8 cellular contexts compared by ENCODE assay signal in the genomic region with DNA sequence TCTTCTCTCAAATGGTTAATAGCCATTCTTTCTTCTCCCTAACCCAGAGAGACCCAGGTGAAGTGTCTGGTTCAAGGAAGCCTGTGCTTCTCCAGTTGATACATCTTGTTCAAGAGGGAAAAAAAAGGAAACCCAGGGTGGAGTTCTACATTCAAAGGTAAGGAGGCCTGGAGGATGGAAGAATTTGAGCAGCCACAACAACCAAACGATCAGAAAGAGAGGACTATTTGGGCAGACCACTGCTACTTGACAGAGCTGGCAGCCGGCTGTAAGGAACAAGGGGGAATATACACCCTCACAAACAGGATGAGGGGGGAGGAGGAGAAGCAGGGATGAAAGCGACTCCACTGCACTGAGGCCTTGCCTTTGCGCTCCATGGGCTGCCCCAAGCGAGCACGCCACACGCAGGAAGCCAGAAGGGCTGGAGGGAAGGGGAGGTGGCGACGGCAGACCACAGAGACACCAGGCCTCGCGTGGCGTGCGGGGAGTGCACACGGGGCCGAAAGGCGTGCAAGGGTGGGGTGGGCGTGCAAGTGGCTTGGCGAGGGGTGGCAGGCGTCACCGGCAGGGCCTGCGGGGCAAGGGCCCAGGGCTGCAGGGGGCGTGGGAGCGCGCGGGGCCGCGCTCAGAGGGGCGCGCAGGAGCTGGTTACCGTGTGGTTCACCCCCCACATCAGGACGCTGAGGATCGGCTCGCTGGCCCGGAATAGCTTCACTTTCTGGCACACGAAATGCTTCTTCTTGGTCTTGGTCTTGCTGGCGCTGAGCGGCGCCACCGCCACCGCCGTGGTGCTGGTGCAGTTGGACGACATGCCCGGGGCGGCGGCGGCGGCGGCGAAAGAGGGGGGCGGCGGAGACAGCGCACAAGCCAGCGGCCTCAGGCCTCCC. TPM values are rescaled to one million over a fixed set of nuclear protein-coding genes. Genes with fewer than 3 reads are reported as not detected.
DNase-seq lines count a peak whose midpoint lies in the region; ATAC-seq and TF ChIP-seq lines count a peak whose summit lies in the region.

No MANE protein-coding gene starts in this region.

- ATAC-seq in HG02973 (IDR thresholded peaks at IDR 0.05; ENCODE audit: unreplicated experiment), result peak; percentile 16

- no peaks in the 10 kb centered on the region for H3K9me3 Mint-ChIP-seq in activated T-helper 1 cell treated with anti-CD3 and anti-CD28 coated beads, Interleukin-12 subunit alpha, Interleukin-12 subunit beta, Interleukin-2, Interleukin-4 antibody, amounts not matched to agents 30 ng/mL and 10 ng/mL and 1 ng/mL, durations not matched to agents 14 hours and 24 hours and 36 hours
- no peaks in the 10 kb centered on the region for H3K9me3 Mint-ChIP-seq in nephron progenitor cell

- peaks cover 36% of the 10 kb centered on the region for H3K36me3 Mint-ChIP-seq in activated T-helper 1 cell treated with anti-CD3 and anti-CD28 coated beads, Interleukin-12 subunit alpha, Interleukin-12 subunit beta, Interleukin-2, Interleukin-4 antibody, amounts not matched to agents 30 ng/mL and 10 ng/mL and 1 ng/mL, durations not matched to agents 14 hours and 24 hours and 36 hours (ENCODE audit: low read depth)
- peaks cover 68% of the 10 kb centered on the region for H3K36me3 Mint-ChIP-seq in nephron progenitor cell (ENCODE audit: low read depth)

- H3K27me3 Mint-ChIP-seq in activated T-helper 1 cell treated with anti-CD3 and anti-CD28 coated beads, Interleukin-12 subunit alpha, Interleukin-12 subunit beta, Interleukin-2, Interleukin-4 antibody, amounts not matched to agents 30 ng/mL and 10 ng/mL and 1 ng/mL, durations not matched to agents 14 hours and 24 hours and 36 hours (ENCODE audit: insufficient read depth), result no peaks in the 10 kb centered on the region
- H3K27me3 Mint-ChIP-seq in nephron progenitor cell (ENCODE audit: low read depth, poor library complexity), result peaks cover 4% of the 10 kb centered on the region

- peak overlapping the region; percentile 70 to 92 (median 88) for H3K9ac ChIP-seq in subcutaneous abdominal adipose tissue (ENCODE audit: low read length in 5 of 5)

- H3K27me3 ChIP-seq in subcutaneous abdominal adipose tissue (ENCODE audit: control insufficient read depth in 5 of 5, insufficient read depth in 4 of 5, low read length in 5 of 5), result no peaks in the 10 kb centered on the region

- H3K9me3 ChIP-seq in subcutaneous abdominal adipose tissue (ENCODE audit: control insufficient read depth in 5 of 5, low read length in 5 of 5), result no peaks in the 10 kb centered on the region

- DNase-seq in SKM-1 treated with dmso at 0.1 percent for 144 hours (lab: John Stamatoyannopoulos, UW; ENCODE audit: unreplicated experiment) (peak; percentile 59), SKM-1 (lab: John Stamatoyannopoulos, UW; ENCODE audit: unreplicated experiment) (no peak), NOMO-1 treated with dmso at 0.1 percent for 144 hours (lab: John Stamatoyannopoulos, UW; ENCODE audit: unreplicated experiment) (peak; percentile 67), fibroblast of peridontal ligament (ENCODE audit: extremely low read depth) (peak; percentile 32), nephron progenitor cell (no peak)
- DNase-seq in activated T-helper 1 cell treated with anti-CD3 and anti-CD28 coated beads, Interleukin-12 subunit alpha, Interleukin-12 subunit beta, Interleukin-2, Interleukin-4 antibody, amounts not matched to agents 30 ng/mL and 10 ng/mL and 1 ng/mL, durations not matched to agents 14 hours and 24 hours and 36 hours (ENCODE audit: low spot score), result peak; percentile 59

- peaks cover 41% of the 10 kb centered on the region for H3K4me1 Mint-ChIP-seq in activated T-helper 1 cell treated with anti-CD3 and anti-CD28 coated beads, Interleukin-12 subunit alpha, Interleukin-12 subunit beta, Interleukin-2, Interleukin-4 antibody, amounts not matched to agents 30 ng/mL and 10 ng/mL and 1 ng/mL, durations not matched to agents 14 hours and 24 hours and 36 hours (ENCODE audit: low read depth)
- H3K4me1 Mint-ChIP-seq in nephron progenitor cell, result peaks cover 39% of the 10 kb centered on the region

- intact Hi-C loops in activated T-helper 1 cell treated with anti-CD3 and anti-CD28 coated beads, Interleukin-12 subunit alpha, Interleukin-12 subunit beta, Interleukin-2, Interleukin-4 antibody, amounts not matched to agents 30 ng/mL and 10 ng/mL and 1 ng/mL, durations not matched to agents 14 hours and 24 hours and 36 hours (cut with micrococcal nuclease), result loop anchor here (1.0 to 5.0 kb wide), 4 partner anchors 68 to 401 kb away; partner anchors contain the start of genes LASP1NB and RPL19

- H3K4me3 Mint-ChIP-seq in activated T-helper 1 cell treated with anti-CD3 and anti-CD28 coated beads, Interleukin-12 subunit alpha, Interleukin-12 subunit beta, Interleukin-2, Interleukin-4 antibody, amounts not matched to agents 30 ng/mL and 10 ng/mL and 1 ng/mL, durations not matched to agents 14 hours and 24 hours and 36 hours, result peak overlapping the region; percentile 93
- H3K4me3 Mint-ChIP-seq in nephron progenitor cell, result peak overlapping the region; percentile 97

- peaks cover 11 to 27% (median 25%) of the 10 kb centered on the region in 5 donors for H3K36me3 ChIP-seq in subcutaneous abdominal adipose tissue (ENCODE audit: control insufficient read depth in 5 of 5, insufficient read depth in 5 of 5, low read length in 5 of 5)

- no peak for TF ChIP-seq CTCF in nephron progenitor cell (IDR thresholded peaks at IDR 0.05)

- H3K27ac ChIP-seq in subcutaneous abdominal adipose tissue (ENCODE audit: low read depth, low read length), result peak overlapping the region; percentile 75

- peak overlapping the region; percentile 73 to 96 (median 90) for H3K4me3 ChIP-seq in subcutaneous abdominal adipose tissue (ENCODE audit: low read depth in 1 of 5, low read length in 5 of 5)

- peak overlapping the region; percentile 93 for H3K27ac Mint-ChIP-seq in activated T-helper 1 cell treated with anti-CD3 and anti-CD28 coated beads, Interleukin-12 subunit alpha, Interleukin-12 subunit beta, Interleukin-2, Interleukin-4 antibody, amounts not matched to agents 30 ng/mL and 10 ng/mL and 1 ng/mL, durations not matched to agents 14 hours and 24 hours and 36 hours
- H3K27ac Mint-ChIP-seq in nephron progenitor cell, result peak overlapping the region; percentile 98

- peaks cover 15 to 37% (median 36%) of the 10 kb centered on the region in 5 donors for H3K4me1 ChIP-seq in subcutaneous abdominal adipose tissue (ENCODE audit: control insufficient read depth in 5 of 5, insufficient read depth in 5 of 5, low read length in 5 of 5)

RNA-seq across cellular contexts. Expression of gene PIP4K2B, which starts 0.5 kb away (rescaled TPM):
- total RNA-seq in activated T-helper 1 cell treated with anti-CD3 and anti-CD28 coated beads, Interleukin-12 subunit alpha, Interleukin-12 subunit beta, Interleukin-2, Interleukin-4 antibody, amounts not matched to agents 30 ng/mL and 10 ng/mL and 1 ng/mL, durations not matched to agents 14 hours and 24 hours and 36 hours, result 40.6 and 40.8 TPM in 2 replicates

RNA-seq across cellular contexts. Expression of gene CWC25, which starts 26.3 kb away (rescaled TPM):
- 28.6 and 30.4 TPM in 2 replicates for total RNA-seq in activated T-helper 1 cell treated with anti-CD3 and anti-CD28 coated beads, Interleukin-12 subunit alpha, Interleukin-12 subunit beta, Interleukin-2, Interleukin-4 antibody, amounts not matched to agents 30 ng/mL and 10 ng/mL and 1 ng/mL, durations not matched to agents 14 hours and 24 hours and 36 hours

RNA-seq across cellular contexts. Expression of gene PSMB3, which starts 46.3 kb away (rescaled TPM):
- 349 and 366 TPM in 2 replicates for total RNA-seq in activated T-helper 1 cell treated with anti-CD3 and anti-CD28 coated beads, Interleukin-12 subunit alpha, Interleukin-12 subunit beta, Interleukin-2, Interleukin-4 antibody, amounts not matched to agents 30 ng/mL and 10 ng/mL and 1 ng/mL, durations not matched to agents 14 hours and 24 hours and 36 hours

RNA-seq across cellular contexts. Expression of gene PCGF2, which starts 50.7 kb away (rescaled TPM):
- 3.7 and 4.6 TPM in 2 replicates for total RNA-seq in activated T-helper 1 cell treated with anti-CD3 and anti-CD28 coated beads, Interleukin-12 subunit alpha, Interleukin-12 subunit beta, Interleukin-2, Interleukin-4 antibody, amounts not matched to agents 30 ng/mL and 10 ng/mL and 1 ng/mL, durations not matched to agents 14 hours and 24 hours and 36 hours

RNA-seq across cellular contexts. Expression of gene RPL23, which starts 54.7 kb away (rescaled TPM):
- 1,847 and 1,871 TPM in 2 replicates for total RNA-seq in activated T-helper 1 cell treated with anti-CD3 and anti-CD28 coated beads, Interleukin-12 subunit alpha, Interleukin-12 subunit beta, Interleukin-2, Interleukin-4 antibody, amounts not matched to agents 30 ng/mL and 10 ng/mL and 1 ng/mL, durations not matched to agents 14 hours and 24 hours and 36 hours

Comparison
In these comparisons a context has a peak if more than half of its experiments do, and no peak if none do; other contexts are left out.
1. DNase-seq: peak in SKM-1 treated with dmso at 0.1 percent for 144 hours (single experiment), NOMO-1 treated with dmso at 0.1 percent for 144 hours (single experiment), activated T-helper 1 cell treated with anti-CD3 and anti-CD28 coated beads, Interleukin-12 subunit alpha, Interleukin-12 subunit beta, Interleukin-2, Interleukin-4 antibody, amounts not matched to agents 30 ng/mL and 10 ng/mL and 1 ng/mL, durations not matched to agents 14 hours and 24 hours and 36 hours (single experiment) and fibroblast of peridontal ligament (single experiment); none in SKM-1 (single experiment) and nephron progenitor cell (single experiment).